Comparison of ENCODE assay signal across 13 cellular contexts in the genomic region with DNA sequence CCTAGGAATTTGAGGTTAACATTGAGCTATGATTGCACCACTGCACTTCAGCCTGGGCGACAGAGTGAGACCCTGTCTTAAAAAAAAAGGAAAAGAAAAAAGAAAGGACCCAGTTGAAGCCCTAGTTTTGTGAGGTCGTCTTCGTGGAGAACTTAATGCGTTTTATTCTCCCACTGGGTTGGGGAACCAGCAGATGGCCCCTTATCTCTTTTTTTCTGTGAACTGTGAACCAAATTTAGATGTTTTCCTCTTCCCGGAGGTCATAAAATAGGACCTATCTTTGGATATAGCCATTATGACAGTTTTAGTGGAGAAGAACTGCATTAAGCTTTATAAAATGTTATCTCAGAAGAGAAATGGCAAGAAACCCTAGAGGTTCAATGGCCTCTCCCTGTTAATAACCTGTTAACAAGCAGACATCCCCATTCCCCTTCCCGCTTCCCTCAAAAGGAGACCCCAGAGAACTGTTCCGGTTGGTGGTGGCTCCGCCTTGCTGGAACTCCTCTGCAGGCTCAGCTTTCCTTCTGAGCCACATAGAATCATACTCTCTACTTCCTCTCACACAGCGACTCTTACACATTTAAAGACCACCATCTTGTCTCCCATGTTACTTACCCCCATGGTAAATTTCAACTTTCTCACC.
"Had no signal": no experiment of that assay in that cellular context is flagged by ENCODE, and none has a peak within 500 bp of the region (broad histone marks: within the 10 kb centered on the region; RNA-seq: fewer than 3 reads in every experiment).

No MANE protein-coding gene starts in this region.

- H3K36me3 Mint-ChIP-seq: natural killer cell treated with Interleukin-12 subunit alpha and Interleukin-12 subunit beta and Interleukin-15 and Interleukin-18, amount 100 ng/mL, for 72 hours; WTC11 had no signal

- H3K9me3 ChIP-seq: adrenal gland, mucosa of descending colon, pancreas had no signal

- H3K27me3 ChIP-seq: adrenal gland, pancreas had no signal

- H3K9me3 Mint-ChIP-seq: activated T-helper 1 cell treated with anti-CD3 and anti-CD28 coated beads, Interleukin-12 subunit alpha, Interleukin-12 subunit beta, Interleukin-2, Interleukin-4 antibody, amounts not matched to agents 30 ng/mL and 10 ng/mL and 1 ng/mL, durations not matched to agents 14 hours and 24 hours and 36 hours; dendritic cell treated with granulocyte-macrophage colony-stimulating factor and Interleukin-4, amounts not matched to agents 40 ng/mL and 50 ng/mL, for 4 days; effector memory CD8-positive, alpha-beta T cell; natural killer cell treated with Interleukin-12 subunit alpha and Interleukin-12 subunit beta and Interleukin-15 and Interleukin-18, amount 100 ng/mL, for 72 hours; WTC11 had no signal

- H3K27me3 Mint-ChIP-seq: brain; dendritic cell treated with granulocyte-macrophage colony-stimulating factor and Interleukin-4, amounts not matched to agents 40 ng/mL and 50 ng/mL, for 4 days; effector memory CD8-positive, alpha-beta T cell had no signal

- ATAC-seq: effector memory CD8-positive, alpha-beta T cell; mucosa of descending colon; natural killer cell treated with Interleukin-12 subunit alpha and Interleukin-12 subunit beta and Interleukin-15 and Interleukin-18, amount 100 ng/mL, for 72 hours; WTC11 had no signal

- H3K27ac ChIP-seq: epithelial cell of prostate, pancreas had no signal

- DNase-seq: activated naive CD4-positive, alpha-beta T cell treated with Interleukin-2 at 50 U/mL for 16 hours; adrenal gland; cerebellar nuclear complex; effector memory CD8-positive, alpha-beta T cell; pancreas had no signal

- H3K4me3 ChIP-seq: adrenal gland, lung, mucosa of descending colon, pancreas had no signal

- H3K4me3 Mint-ChIP-seq: activated T-helper 1 cell treated with anti-CD3 and anti-CD28 coated beads, Interleukin-12 subunit alpha, Interleukin-12 subunit beta, Interleukin-2, Interleukin-4 antibody, amounts not matched to agents 30 ng/mL and 10 ng/mL and 1 ng/mL, durations not matched to agents 14 hours and 24 hours and 36 hours; brain; dendritic cell treated with granulocyte-macrophage colony-stimulating factor and Interleukin-4, amounts not matched to agents 40 ng/mL and 50 ng/mL, for 4 days; effector memory CD8-positive, alpha-beta T cell; natural killer cell treated with Interleukin-12 subunit alpha and Interleukin-12 subunit beta and Interleukin-15 and Interleukin-18, amount 100 ng/mL, for 72 hours; WTC11 had no signal

- H3K36me3 ChIP-seq: adrenal gland, pancreas had no signal

- H3K27ac Mint-ChIP-seq: activated T-helper 1 cell treated with anti-CD3 and anti-CD28 coated beads, Interleukin-12 subunit alpha, Interleukin-12 subunit beta, Interleukin-2, Interleukin-4 antibody, amounts not matched to agents 30 ng/mL and 10 ng/mL and 1 ng/mL, durations not matched to agents 14 hours and 24 hours and 36 hours; dendritic cell treated with granulocyte-macrophage colony-stimulating factor and Interleukin-4, amounts not matched to agents 40 ng/mL and 50 ng/mL, for 4 days; natural killer cell treated with Interleukin-12 subunit alpha and Interleukin-12 subunit beta and Interleukin-15 and Interleukin-18, amount 100 ng/mL, for 72 hours; WTC11 had no signal
